Comparison of ENCODE assay signal across 8 cellular contexts in the genomic region with DNA sequence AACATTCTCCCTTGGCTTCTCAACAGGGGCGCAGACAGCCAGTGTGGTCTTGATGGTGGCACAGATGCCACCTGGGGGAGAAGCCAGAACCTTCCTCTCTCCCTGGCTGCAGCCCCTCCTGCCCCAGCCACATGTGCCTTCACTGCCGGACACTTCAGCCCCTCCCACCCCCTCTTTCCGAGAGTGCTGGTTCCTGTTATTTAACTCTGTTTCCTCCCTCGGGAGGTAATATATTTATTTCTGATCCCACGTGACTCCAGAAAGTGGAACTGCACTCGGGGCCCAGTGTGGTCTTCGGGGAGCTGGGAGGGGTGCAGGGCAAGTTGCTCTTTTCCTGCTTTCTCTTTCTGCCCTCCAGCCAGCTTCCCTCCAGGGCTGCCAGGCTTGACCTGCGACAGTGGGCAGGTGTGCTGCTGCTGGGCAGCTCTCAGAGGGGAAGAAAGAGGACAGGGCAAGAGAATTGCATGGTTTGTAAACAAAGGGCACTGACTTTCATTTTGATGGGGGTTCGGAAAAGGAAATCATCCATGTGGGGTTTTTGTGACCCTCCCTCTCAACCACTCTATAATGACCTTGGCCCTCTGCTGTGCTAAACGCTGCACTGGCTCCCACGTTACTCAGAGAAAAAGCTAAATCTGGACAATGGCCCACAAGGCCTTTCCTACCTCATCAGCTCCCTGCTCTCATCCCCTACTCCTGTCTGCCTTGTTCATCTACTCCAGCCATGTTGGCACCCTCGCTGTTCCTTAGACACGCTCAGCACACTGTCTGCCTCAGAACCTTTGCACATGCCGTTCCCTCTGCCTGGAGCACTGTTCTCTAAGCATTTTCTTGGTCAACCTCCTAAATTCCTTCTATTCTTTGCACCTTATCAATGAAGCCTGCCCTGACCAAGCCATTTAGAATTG. TPM values are rescaled to one million over a fixed set of nuclear protein-coding genes. Genes with fewer than 3 reads are reported as not detected.
A peak's percentile ranks its signal among the peaks of the same experiment; 100 is the strongest.
DNase-seq lines count a peak whose midpoint lies in the region; ATAC-seq and TF ChIP-seq lines count a peak whose summit lies in the region.

No MANE protein-coding gene starts in this region.

- peak; percentile 38 for TF ChIP-seq POLR2A in right lobe of liver (IDR thresholded peaks at IDR 0.05)

- H3K4me3 ChIP-seq in right lobe of liver (no peak overlapping the region), MG63 (no peak overlapping the region)

- ATAC-seq in GM21529 (IDR thresholded peaks at IDR 0.05; ENCODE audit: unreplicated experiment), result peak; percentile 53
- peak; percentile 59 to 65 (median 62) for ATAC-seq in right lobe of liver
- ATAC-seq in HG03460 (IDR thresholded peaks at IDR 0.05; ENCODE audit: unreplicated experiment), result no peak

- CTCF ChIA-PET in GM10248 (lab: Yijun Ruan, JAX), result interaction anchor here (1.1 to 1.6 kb wide), 4 partner anchors 9 to 41 kb away, joined by 3 to 6 read pairs (median 4); no protein-coding TSS in a partner anchor

- intact Hi-C loops in right lobe of liver (cut with DNase I), result no loop called here

- TF ChIP-seq CTCF in GM10248 (IDR thresholded peaks at IDR 0.05; ENCODE audit: control extremely low read depth, extremely low read depth, low read depth, missing control alignments), result no peak
- TF ChIP-seq CTCF in right lobe of liver (IDR thresholded peaks at IDR 0.05), result no peak

- H3K4me1 ChIP-seq in right lobe of liver, result no peaks in the 10 kb centered on the region

- H3K9me3 ChIP-seq in right lobe of liver (no peaks in the 10 kb centered on the region), MG63 (no peaks in the 10 kb centered on the region)

- H3K36me3 ChIP-seq in right lobe of liver (no peaks in the 10 kb centered on the region), MG63 (no peaks in the 10 kb centered on the region)

- 27% methylated on average over 11 of the region's 14 CpGs for WGBS in right lobe of liver (ENCODE audit: insufficient coverage, low coverage, low lambda C conversion rate, missing lambda C conversion rate)

- H3K27me3 ChIP-seq in right lobe of liver (no peaks in the 10 kb centered on the region), MG63 (peaks cover 14% of the 10 kb centered on the region)

- no peak overlapping the region for H3K27ac ChIP-seq in right lobe of liver

- POLR2A ChIA-PET in GM10248 (lab: Yijun Ruan, JAX), result interaction anchor here (0.9 to 1.1 kb wide), 2 partner anchors 10 to 26 kb away, joined by 3 to 7 read pairs; no protein-coding TSS in a partner anchor

- DNase-seq in GM10248 (ENCODE audit: extremely low spot score) (peak; percentile 78), OCI-M1 (lab: John Stamatoyannopoulos, UW) (peak; percentile 78), right lobe of liver (peak in 2 of 3 donors; percentile 49 to 62), NCI-H2171 (lab: John Stamatoyannopoulos, UW) (no peak), MG63 (no peak), HCEC 1CT (no peak)

RNA-seq across cellular contexts. Expression of gene CIITA, which starts 8.2 kb away (rescaled TPM):
- total RNA-seq in right lobe of liver, result 1 to 10 TPM in 5 of 6 experiments, under 1 TPM in 1; 0.95 to 6.4 (median 3.3) TPM
- not detected in 2 replicates for total RNA-seq in MG63 (2014; rRNA removed; shearing (Covaris generic); ENCODE audit: low replicate concordance)

RNA-seq across cellular contexts. Expression of gene TVP23A, which starts 50.2 kb away (rescaled TPM):
- under 1 TPM in 5 of 6 experiments, not detected in 1; 0.06 to 0.22 (median 0.13) TPM for total RNA-seq in right lobe of liver
- total RNA-seq in MG63 (2014; rRNA removed; shearing (Covaris generic); ENCODE audit: low replicate concordance), result not detected in 2 replicates

Comparison
In these comparisons a context has a peak if more than half of its experiments do, and no peak if none do; other contexts are left out.
1. DNase-seq: peak in GM10248 (single experiment), OCI-M1 (single experiment) and right lobe of liver (2 of 3); none in NCI-H2171 (single experiment), MG63 (single experiment) and HCEC 1CT (single experiment).